27 cellular contexts compared by ENCODE assay signal in genomic region chr12:106433055-106433454, GRCh38.
"Had no signal": no experiment of that assay in that cellular context is flagged by ENCODE, and none has a peak within 500 bp of the region (broad histone marks: within the 10 kb centered on the region; RNA-seq: fewer than 3 reads in every experiment).

No MANE protein-coding gene starts in this region.

- H3K9me3 Mint-ChIP-seq: activated CD4-positive, alpha-beta memory T cell treated with anti-CD3 and anti-CD28 coated beads, Interleukin-2, amount 10 ng/mL, durations not matched to agents 7 days and 5 days; activated naive CD4-positive, alpha-beta T cell treated with anti-CD3 and anti-CD28 coated beads for 36 hours; activated naive CD8-positive, alpha-beta T cell treated with anti-CD3 and anti-CD28 coated beads, Interleukin-2, amount 10 ng/mL, durations not matched to agents 7 days and 5 days; activated T-helper 17 cell treated with anti-CD3 and anti-CD28 coated beads, Interleukin-2, amount 50 U/mL, for 72 hours had no signal

- FAIRE-seq: TTC549 had no signal

- H3K9me3 ChIP-seq: breast epithelium, Peyer's patch had no signal

- ATAC-seq: activated CD4-positive, alpha-beta T cell treated with anti-CD3 and anti-CD28 coated beads for 36 hours; activated T-helper 17 cell treated with anti-CD3 and anti-CD28 coated beads, Interleukin-2, amount 50 U/mL, for 72 hours; T-helper 17 cell had no signal

- H3K4me1 ChIP-seq: breast epithelium, Peyer's patch had no signal

- H3K27ac ChIP-seq: breast epithelium, Peyer's patch, RWPE1, VCaP had no signal

- H3K27me3 ChIP-seq: breast epithelium, Peyer's patch had no signal

- H3K4me1 Mint-ChIP-seq: activated CD4-positive, alpha-beta memory T cell treated with anti-CD3 and anti-CD28 coated beads, Interleukin-2, amount 10 ng/mL, durations not matched to agents 7 days and 5 days; activated CD4-positive, alpha-beta T cell treated with anti-CD3 and anti-CD28 coated beads for 36 hours; activated T-helper 17 cell treated with anti-CD3 and anti-CD28 coated beads, Interleukin-2, amount 50 U/mL, for 72 hours; T-helper 17 cell had no signal

- H3K4me3 ChIP-seq: breast epithelium, Peyer's patch had no signal

- DNase-seq: activated CD4-positive, alpha-beta memory T cell treated with anti-CD3 and anti-CD28 coated beads, Interleukin-2, amount 10 ng/mL, durations not matched to agents 7 days and 5 days; activated CD4-positive, alpha-beta T cell treated with anti-CD3 and anti-CD28 coated beads for 36 hours; activated CD4-positive, alpha-beta T cell treated with anti-CD3 and anti-CD28 coated beads, Interleukin-2, amount 50 U/mL, for 1 hour; activated gamma-delta T cell; activated naive CD4-positive, alpha-beta T cell treated with anti-CD3 and anti-CD28 coated beads for 36 hours; activated naive CD8-positive, alpha-beta T cell treated with anti-CD3 and anti-CD28 coated beads, Interleukin-2, amount 10 ng/mL, durations not matched to agents 7 days and 5 days; activated T-cell treated with anti-CD3 and anti-CD28 coated beads for 4 hours; activated T-cell treated with anti-CD3 and anti-CD28 coated beads, Interleukin-2, amount 50 U/mL, for 48 hours; aorta; IMR-90; Kasumi-1; KBM-7; NCI-H1105 treated with DMSO at 0.1 percent for 48 hours; NCI-H1436 treated with DMSO at 0.1 percent for 48 hours; NCI-H187 treated with DMSO at 0.1 percent for 48 hours; NCI-H2081 treated with DMSO at 0.1 percent for 48 hours; NCI-H446; NCI-H524; Peyer's patch; SHP77 treated with DMSO at 0.1 percent for 48 hours; T-helper 17 cell; T-helper 9 cell had no signal

- H3K4me3 Mint-ChIP-seq: activated CD4-positive, alpha-beta memory T cell treated with anti-CD3 and anti-CD28 coated beads, Interleukin-2, amount 10 ng/mL, durations not matched to agents 7 days and 5 days; activated CD4-positive, alpha-beta T cell treated with anti-CD3 and anti-CD28 coated beads for 36 hours; activated naive CD4-positive, alpha-beta T cell treated with anti-CD3 and anti-CD28 coated beads for 36 hours; activated naive CD8-positive, alpha-beta T cell treated with anti-CD3 and anti-CD28 coated beads, Interleukin-2, amount 10 ng/mL, durations not matched to agents 7 days and 5 days; activated T-helper 17 cell treated with anti-CD3 and anti-CD28 coated beads, Interleukin-2, amount 50 U/mL, for 72 hours; T-helper 17 cell had no signal

- H3K27ac Mint-ChIP-seq: activated CD4-positive, alpha-beta memory T cell treated with anti-CD3 and anti-CD28 coated beads, Interleukin-2, amount 10 ng/mL, durations not matched to agents 7 days and 5 days; activated CD4-positive, alpha-beta T cell treated with anti-CD3 and anti-CD28 coated beads for 36 hours; activated naive CD4-positive, alpha-beta T cell treated with anti-CD3 and anti-CD28 coated beads for 36 hours; activated naive CD8-positive, alpha-beta T cell treated with anti-CD3 and anti-CD28 coated beads, Interleukin-2, amount 10 ng/mL, durations not matched to agents 7 days and 5 days; activated T-helper 17 cell treated with anti-CD3 and anti-CD28 coated beads, Interleukin-2, amount 50 U/mL, for 72 hours; T-helper 17 cell had no signal
